ENCODE assay signal across 9 cellular contexts in the genomic region with DNA sequence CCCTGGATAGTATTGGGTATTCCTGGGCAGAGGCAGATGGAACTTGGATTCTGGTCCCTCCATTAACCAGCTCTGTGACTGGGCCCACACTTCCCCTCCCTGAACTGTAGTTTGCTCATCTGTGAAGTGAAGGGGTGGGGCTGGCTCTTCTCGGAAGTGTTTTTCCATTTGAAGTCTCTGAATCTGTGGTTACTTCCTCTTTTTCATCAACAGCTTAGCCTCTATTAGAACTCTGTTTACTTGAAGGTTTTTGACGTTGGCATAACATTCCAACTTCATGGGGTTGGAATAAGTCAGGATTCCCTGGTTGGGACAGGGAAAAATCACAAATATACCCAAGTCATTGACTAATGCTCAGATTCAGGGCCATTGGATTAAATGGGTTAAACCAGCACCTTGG. TPM values are rescaled to one million over a fixed set of nuclear protein-coding genes. Genes with fewer than 3 reads are reported as not detected.
DNase-seq lines count a peak whose midpoint lies in the region; ATAC-seq and TF ChIP-seq lines count a peak whose summit lies in the region.
"Had no signal": no experiment of that assay in that cellular context is flagged by ENCODE, and none has a peak within 500 bp of the region (broad histone marks: within the 10 kb centered on the region; RNA-seq: fewer than 3 reads in every experiment).

No MANE protein-coding gene starts in this region.

- CTCF ChIA-PET in HEK293T (lab: Yijun Ruan, JAX) = no interaction called here

- no peaks in the 10 kb centered on the region for H3K9me3 Mint-ChIP-seq in stimulated activated naive CD8-positive, alpha-beta T cell treated with anti-CD3 and anti-CD28 coated beads, Interleukin-15, amount 100 ng/mL, for 72 hours

- H3K27me3 Mint-ChIP-seq in stimulated activated naive CD8-positive, alpha-beta T cell treated with anti-CD3 and anti-CD28 coated beads, Interleukin-15, amount 100 ng/mL, for 72 hours = no peaks in the 10 kb centered on the region

- intact Hi-C loops in esophagus muscularis mucosa (cut with DNase I) = no loop called here

- peak in 3 of 5 donors; percentile 29 to 81 (median 29) for DNase-seq in T-helper 1 cell
- DNase-seq in effector CD4-positive, alpha-beta T cell = peak; percentile 29
- DNase-seq in stimulated activated naive CD8-positive, alpha-beta T cell treated with anti-CD3 and anti-CD28 coated beads, Interleukin-15, amount 100 ng/mL, for 72 hours = peak; percentile 29 to 59
- no peak for DNase-seq in mesenteric fat pad (ENCODE audit: low spot score)
- no peak for DNase-seq in HEK293T (ENCODE audit: extremely low spot score)
- DNase-seq in esophagus muscularis mucosa (ENCODE audit: extremely low spot score) = no peak

- ATAC-seq in GM19023 (IDR thresholded peaks at IDR 0.05; ENCODE audit: unreplicated experiment) = peak; percentile 62
- peak; percentile 48 for ATAC-seq in HG03025 (IDR thresholded peaks at IDR 0.05; ENCODE audit: low FRiP score, unreplicated experiment)
- ATAC-seq in stimulated activated naive CD8-positive, alpha-beta T cell treated with anti-CD3 and anti-CD28 coated beads, Interleukin-15, amount 100 ng/mL, for 72 hours = peak; percentile 66

- peaks cover 76% of the 10 kb centered on the region for H3K4me1 Mint-ChIP-seq in stimulated activated naive CD8-positive, alpha-beta T cell treated with anti-CD3 and anti-CD28 coated beads, Interleukin-15, amount 100 ng/mL, for 72 hours

- H3K4me3 ChIP-seq in esophagus muscularis mucosa = no peak overlapping the region

- H3K27ac ChIP-seq in esophagus muscularis mucosa (replicated peaks in 1 of 4) = no peak overlapping the region

- H3K36me3 ChIP-seq in esophagus muscularis mucosa = peaks cover 0 to 6% (median 0%) of the 10 kb centered on the region in 4 donors

- no peaks in the 10 kb centered on the region for H3K9me3 ChIP-seq in esophagus muscularis mucosa

- POLR2A ChIA-PET in HEK293T (lab: Yijun Ruan, JAX) = no interaction called here

- H3K27ac Mint-ChIP-seq in stimulated activated naive CD8-positive, alpha-beta T cell treated with anti-CD3 and anti-CD28 coated beads, Interleukin-15, amount 100 ng/mL, for 72 hours = peak overlapping the region; percentile 77 to 79

- 51% methylated on average over 2 of the region's 2 CpGs for WGBS in esophagus muscularis mucosa

- TF ChIP-seq CTCF in esophagus muscularis mucosa (IDR thresholded peaks at IDR 0.05) = no peak

- peak overlapping the region; percentile 82 to 92 for H3K4me3 Mint-ChIP-seq in stimulated activated naive CD8-positive, alpha-beta T cell treated with anti-CD3 and anti-CD28 coated beads, Interleukin-15, amount 100 ng/mL, for 72 hours

- TF ChIP-seq EP300 in esophagus muscularis mucosa (IDR thresholded peaks at IDR 0.05) = no peak

- peaks cover 38 to 75% (median 67%) of the 10 kb centered on the region in 4 donors for H3K4me1 ChIP-seq in esophagus muscularis mucosa

- no peaks in the 10 kb centered on the region for H3K27me3 ChIP-seq in esophagus muscularis mucosa

- TF ChIP-seq POLR2A in esophagus muscularis mucosa (IDR thresholded peaks at IDR 0.05; ENCODE audit: low read depth) = no peak

TF ChIP-seq in HEK293T, 16 proteins besides CTCF, POLR2A, EP300 and RAD21:
- TF ChIP-seq L3MBTL2 (conservative IDR thresholded peaks at IDR 0.05) (no peak), BHLHE40 (IDR thresholded peaks at IDR 0.05; ENCODE audit: borderline replicate concordance) (no peak), FOXM1 (IDR thresholded peaks at IDR 0.05; ENCODE audit: borderline replicate concordance) (no peak), FOXA1 (IDR thresholded peaks at IDR 0.05) (no peak), SUZ12 (IDR thresholded peaks at IDR 0.05) (no peak), LEF1 (IDR thresholded peaks at IDR 0.05; ENCODE audit: borderline replicate concordance) (no peak), CTBP1 (IDR thresholded peaks at IDR 0.05; ENCODE audit: borderline replicate concordance) (no peak), SP1 (IDR thresholded peaks at IDR 0.05) (no peak), HDGF (IDR thresholded peaks at IDR 0.05; ENCODE audit: borderline replicate concordance) (no peak), FOXK2 (IDR thresholded peaks at IDR 0.05) (no peak), ARNT (IDR thresholded peaks at IDR 0.05) (no peak), ELF4 (IDR thresholded peaks at IDR 0.05) (no peak), ZNF384 (IDR thresholded peaks at IDR 0.05) (no peak)
- TF ChIP-seq, protein P1, sequence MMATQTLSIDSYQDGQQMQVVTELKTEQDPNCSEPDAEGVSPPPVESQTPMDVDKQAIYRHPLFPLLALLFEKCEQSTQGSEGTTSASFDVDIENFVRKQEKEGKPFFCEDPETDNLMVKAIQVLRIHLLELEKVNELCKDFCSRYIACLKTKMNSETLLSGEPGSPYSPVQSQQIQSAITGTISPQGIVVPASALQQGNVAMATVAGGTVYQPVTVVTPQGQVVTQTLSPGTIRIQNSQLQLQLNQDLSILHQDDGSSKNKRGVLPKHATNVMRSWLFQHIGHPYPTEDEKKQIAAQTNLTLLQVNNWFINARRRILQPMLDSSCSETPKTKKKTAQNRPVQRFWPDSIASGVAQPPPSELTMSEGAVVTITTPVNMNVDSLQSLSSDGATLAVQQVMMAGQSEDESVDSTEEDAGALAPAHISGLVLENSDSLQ (IDR thresholded peaks at IDR 0.05) = no peak

RNA-seq across cellular contexts. Expression of gene KIAA0040, which starts 3.6 kb away (rescaled TPM):
- total RNA-seq in mesenteric fat pad (69.7 TPM), esophagus muscularis mucosa (100 to 1,000 TPM in 1 of 4 donors, 10 to 100 TPM in 3; 37.0 to 109 (median 45.1) TPM)
- total RNA-seq: LHCN-M2 had no signal

Comparison
In these comparisons a context has a peak if more than half of its experiments do, and no peak if none do; other contexts are left out.
1. DNase-seq: peak in T-helper 1 cell (3 of 5), effector CD4-positive, alpha-beta T cell (single experiment) and stimulated activated naive CD8-positive, alpha-beta T cell treated with anti-CD3 and anti-CD28 coated beads, Interleukin-15, amount 100 ng/mL, for 72 hours (2 of 2); none in mesenteric fat pad (single experiment), HEK293T (single experiment) and esophagus muscularis mucosa (single experiment).
2. Peak in every context shown above with its lines, with median percentiles within 50 percentile points of each other: ATAC-seq.